In the genomic region with DNA sequence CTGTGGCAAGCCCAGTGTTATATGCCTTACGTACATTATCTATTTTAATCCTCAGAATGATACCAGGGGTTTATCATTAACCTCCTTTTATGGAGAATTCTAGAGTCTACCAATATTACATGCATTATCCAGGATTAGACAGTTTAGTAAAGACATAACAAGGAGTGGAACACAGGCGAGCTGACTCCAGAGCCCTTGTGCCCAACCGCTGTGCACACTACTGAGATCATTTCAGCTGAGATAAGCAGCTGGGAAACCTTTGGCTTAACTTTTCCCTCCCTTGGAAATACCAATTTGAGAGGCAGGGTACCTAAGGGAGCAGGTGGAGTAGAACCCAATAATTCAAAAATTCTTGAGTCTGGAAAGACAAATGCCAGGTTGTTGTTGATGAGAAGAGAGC, we compare ENCODE assay signal across 22 cellular contexts. TPM values are rescaled to one million over a fixed set of nuclear protein-coding genes. Genes with fewer than 3 reads are reported as not detected.
A peak's percentile ranks its signal among the peaks of the same experiment; 100 is the strongest.
DNase-seq lines count a peak whose midpoint lies in the region; ATAC-seq, FAIRE-seq and TF ChIP-seq lines count a peak whose summit lies in the region.
"Had no signal": no experiment of that assay in that cellular context is flagged by ENCODE, and none has a peak within 500 bp of the region (broad histone marks: within the 10 kb centered on the region; RNA-seq: fewer than 3 reads in every experiment).

No MANE protein-coding gene starts in this region.

- H3K9me3 Mint-ChIP-seq in stimulated activated naive CD8-positive, alpha-beta T cell treated with anti-CD3 and anti-CD28 coated beads, Interleukin-15, amount 100 ng/mL, for 72 hours: no peaks in the 10 kb centered on the region
- H3K9me3 Mint-ChIP-seq in activated CD4-positive, alpha-beta memory T cell treated with anti-CD3 and anti-CD28 coated beads for 36 hours: no peaks in the 10 kb centered on the region

- no peaks in the 10 kb centered on the region for H3K36me3 ChIP-seq in mucosa of descending colon (ENCODE audit: low read depth)
- H3K36me3 ChIP-seq in kidney (ENCODE audit: control insufficient read depth in 1 of 2, insufficient read depth in 2 of 2, low read length in 2 of 2): no peaks in the 10 kb centered on the region

- no peak overlapping the region for H3K9ac ChIP-seq in kidney (ENCODE audit: low read length in 2 of 2)
- H3K9ac ChIP-seq: GM23248 had no signal

- peak overlapping the region in 1 of 2 donors; percentile 32 for H3K27ac ChIP-seq in kidney (ENCODE audit: low read depth in 2 of 2, low read length in 2 of 2)
- H3K27ac ChIP-seq: 22Rv1, GM23248 had no signal

- POLR2A ChIA-PET in activated CD4-positive, alpha-beta memory T cell treated with anti-CD3 and anti-CD28 coated beads for 36 hours (lab: Charles Lee): no interaction called here

- intact Hi-C loops in mucosa of descending colon (cut with DNase I, micrococcal nuclease): no loop called here
- intact Hi-C loops in kidney (cut with DNase I): no loop called here
- intact Hi-C loops in activated CD4-positive, alpha-beta memory T cell treated with anti-CD3 and anti-CD28 coated beads for 36 hours (cut with micrococcal nuclease): loop anchor here (5.0 to 10.0 kb wide), 4 partner anchors 88 to 648 kb away; a partner anchor contains a TSS

- no peak for FAIRE-seq in kidney (lab: Jason Lieb, UNC)
- FAIRE-seq: G401.6 had no signal

- H3K27ac Mint-ChIP-seq in stimulated activated naive CD8-positive, alpha-beta T cell treated with anti-CD3 and anti-CD28 coated beads, Interleukin-15, amount 100 ng/mL, for 72 hours: no peak overlapping the region
- no peak overlapping the region for H3K27ac Mint-ChIP-seq in activated CD4-positive, alpha-beta memory T cell treated with anti-CD3 and anti-CD28 coated beads for 36 hours
- H3K27ac Mint-ChIP-seq: IgD-negative memory B cell had no signal

- no peak overlapping the region for H3K4me3 ChIP-seq in mucosa of descending colon
- no peak overlapping the region for H3K4me3 ChIP-seq in kidney (ENCODE audit: low read length in 2 of 2)
- H3K4me3 ChIP-seq: GM23248 had no signal

- no peaks in the 10 kb centered on the region for H3K36me3 Mint-ChIP-seq in activated CD4-positive, alpha-beta memory T cell treated with anti-CD3 and anti-CD28 coated beads for 36 hours

- H3K9me3 ChIP-seq in mucosa of descending colon (no peaks in the 10 kb centered on the region), kidney (ENCODE audit: control insufficient read depth in 1 of 2, low read length in 2 of 2) (no peaks in the 10 kb centered on the region)

- TF ChIP-seq CTCF in mucosa of descending colon (IDR thresholded peaks at IDR 0.05): no peak
- TF ChIP-seq CTCF in kidney (IDR thresholded peaks at IDR 0.05; ENCODE audit: borderline replicate concordance, extremely low read depth, insufficient read depth): no peak

- H3K4me3 Mint-ChIP-seq in stimulated activated naive CD8-positive, alpha-beta T cell treated with anti-CD3 and anti-CD28 coated beads, Interleukin-15, amount 100 ng/mL, for 72 hours: peak overlapping the region; percentile 34 to 50
- no peak overlapping the region for H3K4me3 Mint-ChIP-seq in activated CD4-positive, alpha-beta memory T cell treated with anti-CD3 and anti-CD28 coated beads for 36 hours
- H3K4me3 Mint-ChIP-seq: CD14-positive monocyte, IgD-negative memory B cell had no signal

- CTCF ChIA-PET in activated CD4-positive, alpha-beta memory T cell treated with anti-CD3 and anti-CD28 coated beads for 36 hours (lab: Charles Lee): no interaction called here

- peaks cover 28% of the 10 kb centered on the region for H3K4me1 ChIP-seq in mucosa of descending colon (ENCODE audit: low read depth)
- peaks cover 0 to 2% of the 10 kb centered on the region in 2 donors for H3K4me1 ChIP-seq in kidney (ENCODE audit: control insufficient read depth in 1 of 2, insufficient read depth in 1 of 2, low read depth in 1 of 2, low read length in 2 of 2)

- ATAC-seq in stimulated activated naive CD8-positive, alpha-beta T cell treated with anti-CD3 and anti-CD28 coated beads, Interleukin-15, amount 100 ng/mL, for 72 hours: no peak
- ATAC-seq in stimulated activated naive CD8-positive, alpha-beta T cell treated with anti-CD3 and anti-CD28 coated beads, Interleukin-15, Interleukin-2, amounts not matched to agents 100 U/mL and 50 U/mL, for 24 hours: no peak
- ATAC-seq in mucosa of descending colon: peak; percentile 73

- peak; percentile 3 for DNase-seq in NCI-H345 (lab: John Stamatoyannopoulos, UW)
- no peak for DNase-seq in NCI-H345 treated with DMSO at 0.1 percent for 48 hours (lab: John Stamatoyannopoulos, UW; ENCODE audit: unreplicated experiment)
- no peak for DNase-seq in stimulated activated naive CD8-positive, alpha-beta T cell treated with anti-CD3 and anti-CD28 coated beads, Interleukin-15, amount 100 ng/mL, for 72 hours
- DNase-seq in stimulated activated naive CD8-positive, alpha-beta T cell treated with anti-CD3 and anti-CD28 coated beads, Interleukin-15, Interleukin-2, amounts not matched to agents 100 U/mL and 50 U/mL, for 24 hours: no peak
- DNase-seq in mucosa of descending colon: peak in 2 of 3 donors; percentile 48 to 51
- no peak for DNase-seq in NCI-H2029 treated with DMSO at 0.1 percent for 48 hours (lab: John Stamatoyannopoulos, UW)
- no peak for DNase-seq in kidney
- no peak for DNase-seq in activated CD4-positive, alpha-beta memory T cell treated with anti-CD3 and anti-CD28 coated beads for 36 hours
- DNase-seq: COR-L47, DMS 273 treated with DMSO at 0.1 percent for 48 hours, GM23248, HCEC 1CT, Karpas-422, NCI-H1048, NCI-H1436, NCI-H1930, NCI-H2171, Right ventricle myocardium superior had no signal

- no peaks in the 10 kb centered on the region for H3K27me3 Mint-ChIP-seq in stimulated activated naive CD8-positive, alpha-beta T cell treated with anti-CD3 and anti-CD28 coated beads, Interleukin-15, amount 100 ng/mL, for 72 hours
- no peaks in the 10 kb centered on the region for H3K27me3 Mint-ChIP-seq in activated CD4-positive, alpha-beta memory T cell treated with anti-CD3 and anti-CD28 coated beads for 36 hours

- H3K4me1 Mint-ChIP-seq in stimulated activated naive CD8-positive, alpha-beta T cell treated with anti-CD3 and anti-CD28 coated beads, Interleukin-15, amount 100 ng/mL, for 72 hours: peaks cover 76% of the 10 kb centered on the region
- H3K4me1 Mint-ChIP-seq in activated CD4-positive, alpha-beta memory T cell treated with anti-CD3 and anti-CD28 coated beads for 36 hours (ENCODE audit: low read depth): peaks cover 63% of the 10 kb centered on the region

RNA-seq across cellular contexts. Expression of a gene that starts 59.8 kb away (rescaled TPM):
- total RNA-seq in mucosa of descending colon (100 to 1,000 TPM; 342 to 860 (median 744) TPM), kidney (686 TPM)
- polyA plus RNA-seq in kidney (ENCODE audit: insufficient read depth, low read depth, low replicate concordance): 1,441 TPM
- 1 to 10 TPM; 7.7 to 8.3 TPM for total RNA-seq in activated CD4-positive, alpha-beta memory T cell treated with anti-CD3 and anti-CD28 coated beads for 36 hours

Comparison
In these comparisons a context has a peak if more than half of its experiments do, and no peak if none do; other contexts are left out.
1. DNase-seq: peak in NCI-H345 (single experiment) and mucosa of descending colon (2 of 3); none in NCI-H345 treated with DMSO at 0.1 percent for 48 hours (single experiment), stimulated activated naive CD8-positive, alpha-beta T cell treated with anti-CD3 and anti-CD28 coated beads, Interleukin-15, amount 100 ng/mL, for 72 hours (0 of 2), stimulated activated naive CD8-positive, alpha-beta T cell treated with anti-CD3 and anti-CD28 coated beads, Interleukin-15, Interleukin-2, amounts not matched to agents 100 U/mL and 50 U/mL, for 24 hours (single experiment), NCI-H2029 treated with DMSO at 0.1 percent for 48 hours (single experiment), kidney (single experiment) and activated CD4-positive, alpha-beta memory T cell treated with anti-CD3 and anti-CD28 coated beads for 36 hours (single experiment).
2. RNA of a gene that starts 59.8 kb away (total RNA-seq): 342 to 860 TPM in mucosa of descending colon and 686 TPM in kidney (single experiment); 7.7 to 8.3 TPM in activated CD4-positive, alpha-beta memory T cell treated with anti-CD3 and anti-CD28 coated beads for 36 hours; every median in the first group is over 10 times any median in the second.